11 cellular contexts compared by ENCODE assay signal in genomic region chr9:36317766-36318165, GRCh38. TPM values are rescaled to one million over a fixed set of nuclear protein-coding genes. Genes with fewer than 3 reads are reported as not detected.
DNase-seq lines count a peak whose midpoint lies in the region; ATAC-seq and TF ChIP-seq lines count a peak whose summit lies in the region.
"Had no signal": no experiment of that assay in that cellular context is flagged by ENCODE, and none has a peak within 500 bp of the region (broad histone marks: within the 10 kb centered on the region; RNA-seq: fewer than 3 reads in every experiment).

No MANE protein-coding gene starts in this region.

- no peaks in the 10 kb centered on the region for H3K4me1 ChIP-seq in upper lobe of right lung

- no peak overlapping the region for H3K4me3 ChIP-seq in kidney epithelial cell (ENCODE audit: low read depth, low read length)
- no peak overlapping the region for H3K4me3 ChIP-seq in upper lobe of right lung
- H3K4me3 ChIP-seq: skin epidermis had no signal

- intact Hi-C loops in cardiac septum (cut with DNase I) (no loop called here), Right ventricle myocardium inferior (cut with DNase I) (no loop called here), upper lobe of right lung (cut with DNase I) (no loop called here)

- TF ChIP-seq CTCF in kidney epithelial cell (IDR thresholded peaks at IDR 0.05; ENCODE audit: insufficient read depth, low read length, poor library complexity, severe bottlenecking) (no peak), upper lobe of right lung (IDR thresholded peaks at IDR 0.05) (no peak)

- DNase-seq in cardiac septum (ENCODE audit: low spot score) (peak; percentile 78), Right ventricle myocardium inferior (ENCODE audit: missing footprints) (no peak), SK-MEL-5 (ENCODE audit: low read depth, low spot score) (peak; percentile 85), kidney epithelial cell (ENCODE audit: low read depth) (peak; percentile 79), upper lobe of right lung (no peak), SKM-1 (lab: John Stamatoyannopoulos, UW; ENCODE audit: unreplicated experiment) (no peak), epidermal melanocyte (ENCODE audit: insufficient read length, low spot score) (no peak)
- DNase-seq: activated CD4-positive, alpha-beta T cell treated with anti-CD3 and anti-CD28 coated beads, Interleukin-2, amount 50 U/mL, for 48 hours had no signal

- no peaks in the 10 kb centered on the region for H3K9me3 ChIP-seq in upper lobe of right lung

- ATAC-seq in Right ventricle myocardium inferior (no peak), upper lobe of right lung (peak; percentile 25), HG03432 (IDR thresholded peaks at IDR 0.05; ENCODE audit: unreplicated experiment) (no peak)

- in situ Hi-C loops in SK-MEL-5 (cut with HindIII; ENCODE audit: low pct_unique_long_range_greater_than_20kb, low sequenced_read_pairs): no loop called here

- no peak overlapping the region for H3K27ac ChIP-seq in upper lobe of right lung
- H3K27ac ChIP-seq: KMS-11, skin epidermis had no signal

- no peaks in the 10 kb centered on the region for H3K27me3 ChIP-seq in kidney epithelial cell (ENCODE audit: control insufficient read depth, insufficient read depth, low read length)
- H3K27me3 ChIP-seq in upper lobe of right lung: no peaks in the 10 kb centered on the region

- no peaks in the 10 kb centered on the region for H3K36me3 ChIP-seq in kidney epithelial cell (ENCODE audit: control insufficient read depth, insufficient read depth, low read length)
- H3K36me3 ChIP-seq in upper lobe of right lung: no peaks in the 10 kb centered on the region

RNA-seq across cellular contexts. Expression of gene GNE, which starts 59.5 kb away (rescaled TPM):
- 13.5 TPM for total RNA-seq in cardiac septum
- total RNA-seq in Right ventricle myocardium inferior: 10.9 TPM
- 23.9 and 24.1 TPM in 2 replicates for total RNA-seq in SK-MEL-5 (2014; rRNA removed; shearing (Covaris generic))
- polyA plus RNA-seq in SK-MEL-5 (2015; cell fraction: cytosol; rRNA removed): 15.7 and 18.5 TPM in 2 replicates
- 7.0 and 7.9 TPM in 2 replicates for polyA plus RNA-seq in SK-MEL-5 (2015; cell fraction: nucleus; rRNA removed)
- 21.4 and 23.9 TPM in 2 replicates for total RNA-seq in kidney epithelial cell
- 13.7 TPM for total RNA-seq in upper lobe of right lung

Comparison
In these comparisons a context has a peak if more than half of its experiments do, and no peak if none do; other contexts are left out.
1. DNase-seq: peak in cardiac septum (single experiment), SK-MEL-5 (single experiment) and kidney epithelial cell (single experiment); none in Right ventricle myocardium inferior (single experiment), upper lobe of right lung (single experiment), SKM-1 (single experiment) and epidermal melanocyte (single experiment).